8 cellular contexts compared by ENCODE assay signal in the genomic region with DNA sequence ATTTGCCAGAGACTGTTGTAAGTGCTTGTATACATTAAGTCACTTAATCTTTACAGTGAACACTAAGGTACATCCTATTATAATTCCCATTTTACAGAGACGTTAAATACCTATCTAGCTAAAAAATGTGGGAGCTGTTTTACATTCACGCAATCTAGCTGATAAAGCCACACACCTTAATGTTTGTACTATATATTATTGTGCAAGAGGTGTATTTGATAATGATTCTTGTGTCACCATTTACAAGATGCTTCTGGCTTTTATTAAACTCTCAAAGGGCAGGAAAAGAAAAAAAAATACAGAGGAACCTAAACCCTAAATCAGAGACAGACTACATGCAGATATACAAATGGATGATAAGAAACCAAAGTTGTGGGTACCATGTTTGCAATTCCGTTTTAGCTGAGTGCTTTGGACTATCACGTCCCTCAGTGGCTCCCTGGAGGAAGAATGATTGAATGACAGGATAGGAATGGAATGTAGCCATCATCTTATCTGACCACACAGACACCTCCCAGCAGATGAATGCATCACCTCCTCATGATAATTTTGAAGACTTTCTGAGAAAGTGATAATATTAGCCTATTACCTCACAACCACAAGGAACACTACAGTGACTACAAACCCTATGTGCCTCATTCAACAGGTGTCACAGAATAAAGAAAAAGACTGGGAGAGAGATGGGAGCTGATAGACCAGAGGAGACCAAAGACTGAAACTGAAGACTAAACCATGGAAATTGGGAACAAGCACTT.
A peak's percentile ranks its signal among the peaks of the same experiment; 100 is the strongest.
DNase-seq lines count a peak whose midpoint lies in the region; ATAC-seq and TF ChIP-seq lines count a peak whose summit lies in the region.

No MANE protein-coding gene starts in this region.

- H3K36me3 Mint-ChIP-seq in MCF 10A (ENCODE audit: insufficient read depth, unreplicated experiment): no peaks in the 10 kb centered on the region

- WGBS in HUES64: 69% methylated on average over 3 of the region's 4 CpGs

- POLR2A ChIA-PET in MCF 10A (lab: Yijun Ruan, JAX): interaction anchor here (0.6 to 6.9 kb wide), 14 partner anchors 9 to 532 kb away, joined by 3 to 110 read pairs (median 4); no protein-coding TSS in a partner anchor

- H3K27me3 ChIP-seq in HUES64 (ENCODE audit: insufficient read depth, low read length) (no peaks in the 10 kb centered on the region), mucosa of rectum (ENCODE audit: control insufficient read depth in 2 of 2, insufficient read depth in 2 of 2, low read length in 2 of 2) (no peaks in the 10 kb centered on the region)

- H3K27ac Mint-ChIP-seq in MCF 10A (ENCODE audit: low read depth, unreplicated experiment): peak overlapping the region; percentile 100

- H3K36me3 ChIP-seq in HUES64 (ENCODE audit: insufficient read depth, low read length) (no peaks in the 10 kb centered on the region), mucosa of rectum (ENCODE audit: control insufficient read depth in 2 of 2, insufficient read depth in 2 of 2, low read length in 2 of 2) (peaks cover 0 to 3% of the 10 kb centered on the region in 2 donors)

- no peak overlapping the region for H3K27ac ChIP-seq in HUES64 (ENCODE audit: low read depth, low read length)
- H3K27ac ChIP-seq in mucosa of rectum (ENCODE audit: low read depth in 2 of 2, low read length in 2 of 2): peak overlapping the region; percentile 82 to 89

- ATAC-seq in HG02970 (IDR thresholded peaks at IDR 0.05; ENCODE audit: low FRiP score, unreplicated experiment) (no peak), HG02884 (IDR thresholded peaks at IDR 0.05; ENCODE audit: unreplicated experiment) (no peak)

- intact Hi-C loops in MCF 10A (cut with micrococcal nuclease): loop anchor here (1.0 to 2.0 kb wide), 3 partner anchors 92 to 293 kb away; no protein-coding TSS in a partner anchor

- peaks cover 20% of the 10 kb centered on the region for H3K4me1 ChIP-seq in HUES64 (ENCODE audit: insufficient read depth, low read length)
- peaks cover 21 to 27% of the 10 kb centered on the region in 2 donors for H3K4me1 ChIP-seq in mucosa of rectum (ENCODE audit: control insufficient read depth in 2 of 2, insufficient read depth in 2 of 2, low read length in 2 of 2)

- H3K27me3 Mint-ChIP-seq in MCF 10A (ENCODE audit: insufficient read depth, unreplicated experiment): no peaks in the 10 kb centered on the region

- peaks cover 14% of the 10 kb centered on the region for H3K4me1 Mint-ChIP-seq in MCF 10A (ENCODE audit: insufficient read depth, unreplicated experiment)

- H3K4me3 ChIP-seq in HUES64 (ENCODE audit: low read length): peak overlapping the region; percentile 78
- peak overlapping the region; percentile 69 to 86 for H3K4me3 ChIP-seq in mucosa of rectum (ENCODE audit: low read length in 2 of 2)

- no peak for TF ChIP-seq CTCF in MCF 10A (IDR thresholded peaks at IDR 0.05; ENCODE audit: unreplicated experiment)

- DNase-seq in ACHN: peak; percentile 77
- DNase-seq in MCF 10A (ENCODE audit: unreplicated experiment): peak; percentile 31
- no peak for DNase-seq in AG08395 (ENCODE audit: low spot score)
- DNase-seq in HuH-7.5 (ENCODE audit: low spot score): no peak

- peaks cover 7% of the 10 kb centered on the region for H3K9me3 Mint-ChIP-seq in MCF 10A (ENCODE audit: unreplicated experiment)

- H3K4me3 Mint-ChIP-seq in MCF 10A (ENCODE audit: unreplicated experiment): peak overlapping the region; percentile 91

- no peaks in the 10 kb centered on the region for H3K9me3 ChIP-seq in HUES64 (ENCODE audit: insufficient read depth, low read depth, low read length)
- no peaks in the 10 kb centered on the region for H3K9me3 ChIP-seq in mucosa of rectum (ENCODE audit: control insufficient read depth in 2 of 2, low read length in 2 of 2)

- CTCF ChIA-PET in MCF 10A (lab: Yijun Ruan, JAX): no interaction called here

- H3K9ac ChIP-seq in HUES64 (ENCODE audit: low read depth, low read length) (no peak overlapping the region), mucosa of rectum (ENCODE audit: low read depth in 1 of 2, low read length in 2 of 2) (peak overlapping the region; percentile 89 to 98)

- in situ Hi-C loops in ACHN (cut with HindIII; ENCODE audit: low pct_ligation_motif_present, low pct_unique_long_range_greater_than_20kb, low sequenced_read_pairs): no loop called here

- no TSS peak for BruUV-seq in MCF 10A (replicated peaks; lab: Mats Ljungman, UMichigan)

Comparison
In these comparisons a context has a peak if more than half of its experiments do, and no peak if none do; other contexts are left out.
1. DNase-seq: peak in ACHN (single experiment) and MCF 10A (single experiment); none in AG08395 (single experiment) and HuH-7.5 (single experiment).